8 cellular contexts compared by ENCODE assay signal in the genomic region with DNA sequence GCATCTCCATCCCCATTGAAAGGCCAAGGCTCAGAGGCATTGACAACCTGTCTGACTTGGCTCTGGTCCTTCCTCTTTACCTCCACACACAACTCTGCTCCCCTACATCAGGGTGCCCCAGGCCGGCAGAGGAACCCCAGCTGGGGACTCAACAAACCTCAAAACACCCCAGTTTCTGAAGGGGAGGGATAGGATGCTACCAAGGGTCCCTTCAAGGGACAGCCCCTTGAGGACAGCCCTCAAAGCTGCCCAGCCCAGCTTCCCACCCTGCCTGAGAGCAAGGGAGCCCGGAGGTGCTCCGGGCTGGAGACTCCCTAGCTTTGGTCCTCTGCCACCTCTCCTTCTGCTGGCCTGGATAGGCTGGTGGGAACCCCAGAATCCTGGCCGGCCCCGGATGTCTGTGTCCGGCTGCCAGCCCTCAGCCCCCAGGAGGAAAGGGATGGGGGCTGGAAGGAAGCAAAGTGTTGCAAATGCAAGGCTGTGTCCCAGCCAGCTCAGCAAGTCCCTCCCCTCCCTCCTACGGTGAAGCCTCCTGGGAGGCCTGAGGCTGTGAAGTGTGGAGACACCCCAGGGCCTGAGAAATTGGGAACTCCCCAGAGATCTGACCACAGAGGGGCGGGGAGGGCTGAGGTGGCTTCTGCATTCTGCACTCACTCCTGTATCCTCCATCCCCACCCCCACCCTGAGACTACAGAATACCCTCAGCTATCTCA. TPM values are rescaled to one million over a fixed set of nuclear protein-coding genes. Genes with fewer than 3 reads are reported as not detected.
A peak's percentile ranks its signal among the peaks of the same experiment; 100 is the strongest.
DNase-seq lines count a peak whose midpoint lies in the region; ATAC-seq and TF ChIP-seq lines count a peak whose summit lies in the region.

No MANE protein-coding gene starts in this region.

- 31 to 67% (median 58%) methylated on average over 2 to 8 of the region's 8 CpGs for WGBS in stomach, 5 donors

- H3K9me3 ChIP-seq in stomach = no peaks in the 10 kb centered on the region

- peaks cover 30 to 81% (median 62%) of the 10 kb centered on the region in 4 donors for H3K4me1 ChIP-seq in stomach

- TF ChIP-seq CTCF in stomach (IDR thresholded peaks at IDR 0.05) = no peak

- TF ChIP-seq POLR2A in stomach (IDR thresholded peaks at IDR 0.05) = no peak
- no peak for TF ChIP-seq POLR2A in GM18505 (IDR thresholded peaks at IDR 0.05; ENCODE audit: borderline replicate concordance, extremely low read depth, insufficient read depth, insufficient read length)

- ATAC-seq in HG03159 (IDR thresholded peaks at IDR 0.05; ENCODE audit: unreplicated experiment) = no peak
- no peak for ATAC-seq in GM18505 (IDR thresholded peaks at IDR 0.05; ENCODE audit: unreplicated experiment)

- peaks cover 0 to 3% (median 0%) of the 10 kb centered on the region in 3 donors for H3K27me3 ChIP-seq in stomach

- intact Hi-C loops in stomach (cut with DNase I; ENCODE audit: low total_unique reads) = no loop called here

- no peak for TF ChIP-seq EP300 in stomach (IDR thresholded peaks at IDR 0.05)

- H3K4me3 ChIP-seq in stomach = peak overlapping the region in 1 of 4 donors; percentile 83

- H3K36me3 ChIP-seq in stomach = peaks cover 6 to 22% (median 14%) of the 10 kb centered on the region in 4 donors

- DNase-seq in GM19238 (ENCODE audit: insufficient read length, low spot score) = peak; percentile 52
- peak; percentile 75 for DNase-seq in NOMO-1 treated with DMSO at 0.1 percent for 48 hours (lab: John Stamatoyannopoulos, UW; ENCODE audit: unreplicated experiment)
- peak; percentile 83 for DNase-seq in activated effector memory CD4-positive, alpha-beta T cell treated with anti-CD3 and anti-CD28 coated beads, Interleukin-2, amount 50 U/mL, for 16 hours
- peak; percentile 77 for DNase-seq in islet precursor cell
- DNase-seq in stomach = peak; percentile 50
- no peak for DNase-seq in NCI-H2029 (lab: John Stamatoyannopoulos, UW)

- peak overlapping the region in 3 of 5 donors; percentile 86 to 87 (median 86) for H3K27ac ChIP-seq in stomach

RNA-seq across cellular contexts. Expression of a gene that starts 1.1 kb away (rescaled TPM):
- total RNA-seq in stomach = 10 to 100 TPM in 4 of 5 donors, 1 to 10 TPM in 1; 7.6 to 99.4 (median 22.9) TPM
- 100 to 1,000 TPM in 1 of 3 donors, 10 to 100 TPM in 2; 46.4 to 100 (median 95.3) TPM for polyA plus RNA-seq in stomach

RNA-seq across cellular contexts. Expression of a gene that starts 25.2 kb away (rescaled TPM):
- 10 to 100 TPM in 2 of 5 donors, 1 to 10 TPM in 3; 2.2 to 21.6 (median 8.8) TPM for total RNA-seq in stomach
- polyA plus RNA-seq in stomach = 10 to 100 TPM in 1 of 3 donors, 1 to 10 TPM in 2; 7.8 to 10.3 (median 8.7) TPM

RNA-seq across cellular contexts. Expression of a gene that starts 25.2 kb away (rescaled TPM):
- under 1 TPM in 1 of 5 donors, not detected in 4; 0.92 TPM for total RNA-seq in stomach
- under 1 TPM in 1 of 3 donors, not detected in 2; 0.43 TPM for polyA plus RNA-seq in stomach

RNA-seq across cellular contexts. Expression of a gene that starts 45.2 kb away (rescaled TPM):
- total RNA-seq in stomach = 100 to 1,000 TPM in 1 of 5 donors, 10 to 100 TPM in 4; 62.0 to 143 (median 77.0) TPM
- 100 to 1,000 TPM in 1 of 3 donors, 10 to 100 TPM in 2; 50.7 to 113 (median 57.1) TPM for polyA plus RNA-seq in stomach

RNA-seq across cellular contexts. Expression of a gene that starts 57.1 kb away (rescaled TPM):
- 100 to 1,000 TPM in 1 of 5 donors, 10 to 100 TPM in 4; 35.9 to 126 (median 57.6) TPM for total RNA-seq in stomach
- polyA plus RNA-seq in stomach = 10 to 100 TPM; 23.8 to 39.0 (median 36.8) TPM
